Comparison of ENCODE assay signal across 1 cellular context in genomic region chr2:46557788-46558187, GRCh38.
TF ChIP-seq lines count a peak whose summit lies in the region.

No MANE protein-coding gene starts in this region.

TF ChIP-seq in GM23338, 12 proteins besides CTCF, POLR2A, EP300 and RAD21 (continued from another document):
- no peak for TF ChIP-seq REST (IDR thresholded peaks at IDR 0.05; ENCODE audit: unreplicated experiment)
- TF ChIP-seq ZNF462 (CRISPR knock-in tag; IDR thresholded peaks at IDR 0.05) = no peak
- TF ChIP-seq ETS1 (IDR thresholded peaks at IDR 0.05) = no peak
- no peak for TF ChIP-seq EZH2phosphoT487 (IDR thresholded peaks at IDR 0.05; ENCODE audit: unreplicated experiment)
- TF ChIP-seq POLR2AphosphoS5 (IDR thresholded peaks at IDR 0.05; ENCODE audit: low read depth) = no peak
- no peak for TF ChIP-seq JUNB (IDR thresholded peaks at IDR 0.05; ENCODE audit: unreplicated experiment)
- TF ChIP-seq ZNF114 (CRISPR knock-in tag; IDR thresholded peaks at IDR 0.05) = no peak
- no peak for TF ChIP-seq NANOG (IDR thresholded peaks at IDR 0.05; ENCODE audit: borderline replicate concordance)
- no peak for TF ChIP-seq CREB1 (CRISPR knock-in tag; IDR thresholded peaks at IDR 0.05; ENCODE audit: low read depth)
- no peak for TF ChIP-seq ZNF331 (CRISPR knock-in tag; IDR thresholded peaks at IDR 0.05; ENCODE audit: low read depth)
